1 cellular context compared by ENCODE assay signal in genomic region chr6:31579119-31579505, GRCh38.
TF ChIP-seq lines count a peak whose summit lies in the region.

No MANE protein-coding gene starts in this region.

TF ChIP-seq in SK-N-SH, 30 proteins besides CTCF, POLR2A, EP300 and RAD21 (continued from another document):
- TF ChIP-seq PBX3 (IDR thresholded peaks at IDR 0.05) (no peak), MXI1 (IDR thresholded peaks at IDR 0.05; ENCODE audit: low read depth, low read length) (no peak), RXRA (IDR thresholded peaks at IDR 0.05; ENCODE audit: borderline replicate concordance, low read depth) (no peak), FOXM1 (IDR thresholded peaks at IDR 0.05; ENCODE audit: low read depth) (no peak), GABPA (IDR thresholded peaks at IDR 0.05; ENCODE audit: low read depth) (no peak), EZH2phosphoT487 (IDR thresholded peaks at IDR 0.05; ENCODE audit: borderline replicate concordance, low read depth) (no peak), JUND (IDR thresholded peaks at IDR 0.05) (no peak), MEF2A (IDR thresholded peaks at IDR 0.05; ENCODE audit: borderline replicate concordance, low read depth) (no peak), TAF1 (IDR thresholded peaks at IDR 0.05; ENCODE audit: borderline replicate concordance, low read depth, low read length) (no peak), POLR2AphosphoS5 (IDR thresholded peaks at IDR 0.05; ENCODE audit: low read depth, low read length) (no peak), RFX5 (IDR thresholded peaks at IDR 0.05; ENCODE audit: low read length) (no peak), SMC3 (IDR thresholded peaks at IDR 0.05; ENCODE audit: low read depth, low read length) (no peak), ELF1 (IDR thresholded peaks at IDR 0.05) (no peak)
- TF ChIP-seq, protein P1, sequence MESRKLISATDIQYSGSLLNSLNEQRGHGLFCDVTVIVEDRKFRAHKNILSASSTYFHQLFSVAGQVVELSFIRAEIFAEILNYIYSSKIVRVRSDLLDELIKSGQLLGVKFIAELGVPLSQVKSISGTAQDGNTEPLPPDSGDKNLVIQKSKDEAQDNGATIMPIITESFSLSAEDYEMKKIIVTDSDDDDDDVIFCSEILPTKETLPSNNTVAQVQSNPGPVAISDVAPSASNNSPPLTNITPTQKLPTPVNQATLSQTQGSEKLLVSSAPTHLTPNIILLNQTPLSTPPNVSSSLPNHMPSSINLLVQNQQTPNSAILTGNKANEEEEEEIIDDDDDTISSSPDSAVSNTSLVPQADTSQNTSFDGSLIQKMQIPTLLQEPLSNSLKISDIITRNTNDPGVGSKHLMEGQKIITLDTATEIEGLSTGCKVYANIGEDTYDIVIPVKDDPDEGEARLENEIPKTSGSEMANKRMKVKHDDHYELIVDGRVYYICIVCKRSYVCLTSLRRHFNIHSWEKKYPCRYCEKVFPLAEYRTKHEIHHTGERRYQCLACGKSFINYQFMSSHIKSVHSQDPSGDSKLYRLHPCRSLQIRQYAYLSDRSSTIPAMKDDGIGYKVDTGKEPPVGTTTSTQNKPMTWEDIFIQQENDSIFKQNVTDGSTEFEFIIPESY (IDR thresholded peaks at IDR 0.05; ENCODE audit: borderline replicate concordance, low read depth): no peak
